Comparison of ENCODE assay signal across 20 cellular contexts in the genomic region with DNA sequence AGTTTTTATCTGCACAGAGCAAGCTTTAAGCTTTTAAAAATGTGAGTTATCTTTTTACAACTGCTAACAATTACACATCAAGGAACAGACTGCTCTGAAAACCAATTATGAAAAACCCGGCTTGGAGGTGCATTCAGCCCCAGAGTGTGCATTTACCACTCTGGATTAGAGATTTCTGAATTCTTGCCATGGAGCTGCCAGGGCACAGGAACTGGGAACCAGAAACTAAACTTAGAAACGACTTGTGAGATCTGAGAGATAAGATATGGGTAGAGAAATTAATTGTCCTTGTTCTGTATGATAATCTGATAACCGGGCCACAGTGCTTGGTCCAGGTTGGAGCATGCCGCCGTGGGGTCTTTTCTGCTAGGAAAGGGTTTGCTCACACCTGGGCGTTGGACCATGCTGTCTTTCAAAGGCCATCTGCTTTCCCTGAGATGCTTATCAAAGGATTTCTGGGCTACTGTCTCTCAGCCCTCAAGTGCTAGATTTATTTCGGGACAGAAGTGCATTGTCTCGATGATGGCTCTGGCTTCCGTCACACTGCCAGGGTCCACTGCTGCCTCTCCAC.
"Had no signal": no experiment of that assay in that cellular context is flagged by ENCODE, and none has a peak within 500 bp of the region (broad histone marks: within the 10 kb centered on the region; RNA-seq: fewer than 3 reads in every experiment).

No MANE protein-coding gene starts in this region.

- H3K9me3 ChIP-seq: ascending aorta, pancreas, right atrium auricular region, tibial nerve had no signal

- H3K27me3 ChIP-seq: ascending aorta, pancreas, right atrium auricular region, tibial nerve had no signal

- H3K4me1 ChIP-seq: ascending aorta, pancreas, right atrium auricular region had no signal

- H3K36me3 ChIP-seq: ascending aorta, pancreas, right atrium auricular region, tibial nerve, WERI-Rb-1 had no signal

- H3K27ac ChIP-seq: ascending aorta, epithelial cell of prostate, pancreas, right atrium auricular region, tibial nerve, WERI-Rb-1 had no signal

- H3K4me3 ChIP-seq: ascending aorta, pancreas, right atrium auricular region, tibial nerve had no signal

- DNase-seq: activated CD4-positive, alpha-beta T cell treated with anti-CD3 and anti-CD28 coated beads for 48 hours; activated CD4-positive, alpha-beta T cell treated with anti-CD3 and anti-CD28 coated beads, Interleukin-2, amount 50 U/mL, for 48 hours; activated CD8-positive, alpha-beta memory T cell treated with anti-CD3 and anti-CD28 coated beads for 24 hours; activated gamma-delta T cell; activated naive CD4-positive, alpha-beta T cell treated with anti-CD3 and anti-CD28 coated beads, Interleukin-2, amount 10 ng/mL, durations not matched to agents 7 days and 5 days; activated naive CD8-positive, alpha-beta T cell treated with anti-CD3 and anti-CD28 coated beads, Interleukin-2, amount 10 ng/mL, durations not matched to agents 7 days and 5 days; caudate nucleus; dermis blood vessel endothelial cell; effector CD4-positive, alpha-beta T cell; left ventricle myocardium superior; naive B cell; nephron progenitor cell; stimulated activated naive CD4-positive, alpha-beta T cell treated with Interleukin-2 at 50 U/mL for 16 hours; T-helper 9 cell; WERI-Rb-1 had no signal
